Comparison of ENCODE assay signal across 30 cellular contexts in genomic region chr13:43080199-43080598, GRCh38.
"Had no signal": no experiment of that assay in that cellular context is flagged by ENCODE, and none has a peak within 500 bp of the region (broad histone marks: within the 10 kb centered on the region; RNA-seq: fewer than 3 reads in every experiment).

No MANE protein-coding gene starts in this region.

- DNase-seq: activated B cell treated with CpG ODN at 0.5 μM for 24 hours; activated CD4-positive, alpha-beta memory T cell treated with anti-CD3 and anti-CD28 coated beads, Interleukin-2, amount 10 ng/mL, durations not matched to agents 7 days and 5 days; activated CD4-positive, alpha-beta T cell treated with anti-CD3 and anti-CD28 coated beads for 36 hours; activated CD4-positive, alpha-beta T cell treated with anti-CD3 and anti-CD28 coated beads, Interleukin-2, amount 10 ng/mL, durations not matched to agents 24 days and 14 days; activated CD4-positive, alpha-beta T cell treated with anti-CD3 and anti-CD28 coated beads, Interleukin-2, amount 50 U/mL, for 4 hours; activated CD8-positive, alpha-beta memory T cell treated with anti-CD3 and anti-CD28 coated beads, Interleukin-2, amount 50 U/mL, for 48 hours; activated effector memory CD4-positive, alpha-beta T cell treated with Interleukin-2 at 50 U/mL for 16 hours; activated gamma-delta T cell treated with Interleukin-2 at 50 U/mL for 16 hours; activated naive CD4-positive, alpha-beta T cell treated with anti-CD3 and anti-CD28 coated beads, Interleukin-2, amount 50 U/mL, for 16 hours; activated naive CD4-positive, alpha-beta T cell treated with Interleukin-2 at 50 U/mL for 16 hours; activated T-cell treated with anti-CD3 and anti-CD28 coated beads for 4 hours; activated T-cell treated with anti-CD3 and anti-CD28 coated beads, Interleukin-2, amount 50 U/mL, for 24 hours; activated T-cell treated with anti-CD3 and anti-CD28 coated beads, Interleukin-2, amount 50 U/mL, for 72 hours; amniotic stem cell; anterior cingulate cortex; brain microvascular endothelial cell; effector CD4-positive, alpha-beta T cell; effector memory CD8-positive, alpha-beta T cell; erythroblast; foreskin melanocyte; head of caudate nucleus; T-helper 1 cell; T-helper 17 cell; T1000; WERI-Rb-1 had no signal

- H3K27ac ChIP-seq: brain microvascular endothelial cell, coronary artery, esophagus muscularis mucosa, WERI-Rb-1 had no signal

- H3K36me3 ChIP-seq: WERI-Rb-1 had no signal

- H3K27me3 ChIP-seq: brain microvascular endothelial cell, esophagus muscularis mucosa had no signal

- ATAC-seq: activated CD4-positive, alpha-beta T cell treated with anti-CD3 and anti-CD28 coated beads for 36 hours; activated CD4-positive, CD25-positive, alpha-beta regulatory T cell treated with anti-CD3 and anti-CD28 coated beads, Interleukin-2, amount 50 U/mL, for 24 hours; activated T-cell treated with anti-CD3 and anti-CD28 coated beads, Interleukin-2, amount 50 U/mL, for 72 hours; activated T-helper 17 cell treated with anti-CD3 and anti-CD28 coated beads, Interleukin-2, amount 50 U/mL, for 72 hours; effector memory CD8-positive, alpha-beta T cell; T-helper 17 cell had no signal

- H3K4me3 ChIP-seq: coronary artery, esophagus muscularis mucosa had no signal

- FAIRE-seq: bronchial epithelial cell had no signal

- H3K9me3 ChIP-seq: esophagus muscularis mucosa had no signal
